17 cellular contexts compared by ENCODE assay signal in the genomic region with DNA sequence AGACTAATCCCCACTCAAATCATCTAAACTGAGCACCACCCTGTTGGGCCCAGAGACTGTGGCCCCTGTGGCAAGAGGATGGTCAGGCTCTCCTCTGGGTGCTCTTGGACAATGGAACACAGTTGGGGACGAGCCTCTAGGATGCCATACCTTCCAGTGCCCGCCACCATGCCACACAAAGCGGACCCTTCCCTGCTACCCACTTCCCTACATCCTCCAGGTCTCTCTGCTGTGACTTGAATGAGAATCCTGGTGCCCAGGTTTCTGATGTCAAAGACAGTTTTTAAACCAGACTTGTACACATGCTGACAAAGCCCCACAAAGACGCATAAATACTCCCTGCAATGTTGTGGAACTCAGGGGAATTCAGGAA. TPM values are rescaled to one million over a fixed set of nuclear protein-coding genes. Genes with fewer than 3 reads are reported as not detected.
DNase-seq lines count a peak whose midpoint lies in the region; ATAC-seq and TF ChIP-seq lines count a peak whose summit lies in the region.
"Had no signal": no experiment of that assay in that cellular context is flagged by ENCODE, and none has a peak within 500 bp of the region (broad histone marks: within the 10 kb centered on the region; RNA-seq: fewer than 3 reads in every experiment).

No MANE protein-coding gene starts in this region.

- 75 to 86% methylated on average over 4 of the region's 4 CpGs for WGBS in tibial nerve, 2 donors

- peaks cover 0 to 17% (median 4%) of the 10 kb centered on the region in 3 donors for H3K36me3 ChIP-seq in tibial nerve
- H3K36me3 ChIP-seq: MG63 had no signal

- H3K4me1 Mint-ChIP-seq in endothelial cell (ENCODE audit: unreplicated experiment) (peaks cover 17% of the 10 kb centered on the region), neural crest cell (peaks cover 38% of the 10 kb centered on the region)

- H3K4me3 Mint-ChIP-seq in endothelial cell (ENCODE audit: unreplicated experiment), result peak overlapping the region; percentile 47
- H3K4me3 Mint-ChIP-seq in neural crest cell, result peak overlapping the region; percentile 42
- H3K4me3 Mint-ChIP-seq: naive thymus-derived CD4-positive, alpha-beta T cell; T-helper 2 cell treated with Interferon-gamma antibody and Interleukin-4, amounts not matched to agents 5 μg/mL and 100 μg/mL, for 36 hours had no signal

- H3K9me3 Mint-ChIP-seq in endothelial cell (ENCODE audit: unreplicated experiment), result no peaks in the 10 kb centered on the region
- H3K9me3 Mint-ChIP-seq in neural crest cell, result no peaks in the 10 kb centered on the region
- H3K9me3 Mint-ChIP-seq: T-helper 2 cell treated with Interferon-gamma antibody and Interleukin-4, amounts not matched to agents 5 μg/mL and 100 μg/mL, for 36 hours had no signal

- no peak for TF ChIP-seq POLR2A in tibial nerve (IDR thresholded peaks at IDR 0.05)

- no peak overlapping the region for H3K27ac Mint-ChIP-seq in endothelial cell (ENCODE audit: unreplicated experiment)
- no peak overlapping the region for H3K27ac Mint-ChIP-seq in neural crest cell (ENCODE audit: unreplicated experiment)
- H3K27ac Mint-ChIP-seq: progenitor cell of endocrine pancreas; T-helper 2 cell treated with Interferon-gamma antibody and Interleukin-4, amounts not matched to agents 5 μg/mL and 100 μg/mL, for 36 hours had no signal

- no peak overlapping the region for H3K4me3 ChIP-seq in tibial nerve
- H3K4me3 ChIP-seq: MG63 had no signal

- H3K27me3 Mint-ChIP-seq in endothelial cell (ENCODE audit: unreplicated experiment), result peaks cover 17% of the 10 kb centered on the region
- H3K27me3 Mint-ChIP-seq in neural crest cell (ENCODE audit: low read depth), result no peaks in the 10 kb centered on the region
- H3K27me3 Mint-ChIP-seq: progenitor cell of endocrine pancreas had no signal

- H3K27ac ChIP-seq in VCaP, result peak overlapping the region; percentile 16; the same call in 1 of the 2 replicates
- peak overlapping the region; percentile 60 to 98 (median 79) for H3K27ac ChIP-seq in tibial nerve
- H3K27ac ChIP-seq: C4-2B had no signal

- H3K36me3 Mint-ChIP-seq in endothelial cell (ENCODE audit: low read depth, unreplicated experiment) (peaks cover 10% of the 10 kb centered on the region), neural crest cell (ENCODE audit: low read depth) (peaks cover 4% of the 10 kb centered on the region)

- no peaks in the 10 kb centered on the region for H3K27me3 ChIP-seq in tibial nerve
- H3K27me3 ChIP-seq: MG63 had no signal

- no peaks in the 10 kb centered on the region for H3K9me3 ChIP-seq in tibial nerve
- H3K9me3 ChIP-seq: MG63 had no signal

- peaks cover 0 to 68% (median 26%) of the 10 kb centered on the region in 4 donors for H3K4me1 ChIP-seq in tibial nerve

- ATAC-seq in GM21717 (IDR thresholded peaks at IDR 0.05; ENCODE audit: unreplicated experiment) (no peak), GM21447 (IDR thresholded peaks at IDR 0.05; ENCODE audit: unreplicated experiment) (no peak)

- TF ChIP-seq CTCF in VCaP (conservative IDR thresholded peaks at IDR 0.05) (no peak), endothelial cell (IDR thresholded peaks at IDR 0.05; ENCODE audit: unreplicated experiment) (no peak), neural crest cell (conservative IDR thresholded peaks at IDR 0.05) (no peak), tibial nerve (IDR thresholded peaks at IDR 0.05) (no peak)

- DNase-seq in endothelial cell (ENCODE audit: low spot score) (no peak), neural crest cell (ENCODE audit: low read depth, low spot score) (no peak), tibial nerve (ENCODE audit: low spot score in 2 of 2) (no peak), GDM1 (lab: John Stamatoyannopoulos, UW) (no peak)
- DNase-seq: activated CD4-positive, alpha-beta T cell treated with anti-CD3 and anti-CD28 coated beads for 1 hour; activated CD8-positive, alpha-beta memory T cell treated with anti-CD3 and anti-CD28 coated beads, Interleukin-2, amount 50 U/mL, for 4 hours; activated naive CD4-positive, alpha-beta T cell treated with anti-CD3 and anti-CD28 coated beads, Interleukin-2, amount 50 U/mL, for 16 hours; left ventricle myocardium superior; MG63; naive thymus-derived CD4-positive, alpha-beta T cell; SIG-M5 had no signal

- TF ChIP-seq EP300 in tibial nerve (IDR thresholded peaks at IDR 0.05), result no peak

RNA-seq across cellular contexts. Expression of gene CCDC51, which starts 4.7 kb away (rescaled TPM):
- total RNA-seq in endothelial cell (ENCODE audit: unreplicated experiment), result 11.8 TPM
- 12.4 TPM in 2 replicates for total RNA-seq in neural crest cell
- total RNA-seq in tibial nerve, result 10 to 100 TPM; 23.4 to 33.3 (median 29.2) TPM

RNA-seq across cellular contexts. Expression of gene TMA7, which starts 4.8 kb away (rescaled TPM):
- total RNA-seq in endothelial cell (ENCODE audit: unreplicated experiment) (326 TPM), neural crest cell (309 and 318 TPM in 2 replicates), tibial nerve (100 to 1,000 TPM; 212 to 380 (median 291) TPM)

RNA-seq across cellular contexts. Expression of gene PLXNB1, which starts 5.3 kb away (rescaled TPM):
- total RNA-seq in endothelial cell (ENCODE audit: unreplicated experiment) (68.7 TPM), neural crest cell (161 and 180 TPM in 2 replicates), tibial nerve (100 to 1,000 TPM; 216 to 379 (median 339) TPM)

RNA-seq across cellular contexts. Expression of gene ATRIP, which starts 11.3 kb away (rescaled TPM):
- total RNA-seq in endothelial cell (ENCODE audit: unreplicated experiment), result 11.2 TPM
- 21.8 and 22.1 TPM in 2 replicates for total RNA-seq in neural crest cell
- 10 to 100 TPM in 2 of 4 donors, 1 to 10 TPM in 2; 7.5 to 10.5 (median 9.3) TPM for total RNA-seq in tibial nerve
